Comparison of ENCODE assay signal across 1 cellular context in the genomic region with DNA sequence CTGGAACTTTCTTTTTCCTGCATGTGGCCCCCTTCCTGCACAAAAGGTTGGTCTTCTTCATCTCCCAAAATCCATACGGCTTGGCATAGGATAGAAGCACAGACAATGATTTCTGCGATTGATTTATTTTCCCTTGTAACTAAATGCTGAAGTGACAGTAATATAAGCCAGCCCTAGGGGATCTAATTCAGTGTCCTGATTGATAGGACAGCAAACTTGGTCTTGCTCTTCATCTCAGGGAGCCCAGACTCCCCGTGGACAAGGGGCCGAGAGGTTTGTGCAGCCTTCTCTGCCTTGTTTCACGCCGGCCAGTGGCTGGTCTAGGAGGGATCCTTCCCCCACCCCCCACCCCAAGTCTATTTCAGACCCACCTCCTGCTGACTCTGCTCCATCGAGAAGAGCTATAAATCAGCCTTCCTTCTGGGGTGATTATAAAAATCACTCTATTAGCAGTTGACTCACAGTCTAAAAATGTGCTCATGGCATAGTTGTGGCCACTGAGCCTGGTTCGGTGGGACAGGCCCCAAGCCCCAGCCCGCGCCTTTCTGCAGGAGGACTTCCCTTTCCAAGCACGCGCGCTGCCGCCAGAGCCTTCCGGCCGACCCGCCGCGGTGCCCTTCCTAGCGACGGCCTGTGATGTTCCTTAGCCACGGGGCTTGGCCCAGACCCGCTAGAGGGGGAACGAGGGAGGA.
TF ChIP-seq lines count a peak whose summit lies in the region.

No MANE protein-coding gene starts in this region.

TF ChIP-seq in SK-N-SH treated with all-trans-retinoic acid at 6 μM for 48 hours, 23 proteins besides CTCF, POLR2A, EP300 and RAD21 (continued from another document):
- TF ChIP-seq, protein P1, sequence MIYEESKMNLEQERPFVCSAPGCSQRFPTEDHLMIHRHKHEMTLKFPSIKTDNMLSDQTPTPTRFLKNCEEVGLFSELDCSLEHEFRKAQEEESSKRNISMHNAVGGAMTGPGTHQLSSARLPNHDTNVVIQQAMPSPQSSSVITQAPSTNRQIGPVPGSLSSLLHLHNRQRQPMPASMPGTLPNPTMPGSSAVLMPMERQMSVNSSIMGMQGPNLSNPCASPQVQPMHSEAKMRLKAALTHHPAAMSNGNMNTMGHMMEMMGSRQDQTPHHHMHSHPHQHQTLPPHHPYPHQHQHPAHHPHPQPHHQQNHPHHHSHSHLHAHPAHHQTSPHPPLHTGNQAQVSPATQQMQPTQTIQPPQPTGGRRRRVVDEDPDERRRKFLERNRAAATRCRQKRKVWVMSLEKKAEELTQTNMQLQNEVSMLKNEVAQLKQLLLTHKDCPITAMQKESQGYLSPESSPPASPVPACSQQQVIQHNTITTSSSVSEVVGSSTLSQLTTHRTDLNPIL (CRISPR knock-in tag; IDR thresholded peaks at IDR 0.05; ENCODE audit: low read depth), result no peak
- TF ChIP-seq, protein P2, sequence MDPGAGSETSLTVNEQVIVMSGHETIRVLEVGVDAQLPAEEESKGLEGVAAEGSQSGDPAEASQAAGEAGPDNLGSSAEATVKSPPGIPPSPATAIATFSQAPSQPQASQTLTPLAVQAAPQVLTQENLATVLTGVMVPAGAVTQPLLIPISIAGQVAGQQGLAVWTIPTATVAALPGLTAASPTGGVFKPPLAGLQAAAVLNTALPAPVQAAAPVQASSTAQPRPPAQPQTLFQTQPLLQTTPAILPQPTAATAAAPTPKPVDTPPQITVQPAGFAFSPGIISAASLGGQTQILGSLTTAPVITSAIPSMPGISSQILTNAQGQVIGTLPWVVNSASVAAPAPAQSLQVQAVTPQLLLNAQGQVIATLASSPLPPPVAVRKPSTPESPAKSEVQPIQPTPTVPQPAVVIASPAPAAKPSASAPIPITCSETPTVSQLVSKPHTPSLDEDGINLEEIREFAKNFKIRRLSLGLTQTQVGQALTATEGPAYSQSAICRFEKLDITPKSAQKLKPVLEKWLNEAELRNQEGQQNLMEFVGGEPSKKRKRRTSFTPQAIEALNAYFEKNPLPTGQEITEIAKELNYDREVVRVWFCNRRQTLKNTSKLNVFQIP (CRISPR knock-in tag; IDR thresholded peaks at IDR 0.05; ENCODE audit: borderline replicate concordance, low read depth), result no peak
- TF ChIP-seq BACH2 (CRISPR knock-in tag; IDR thresholded peaks at IDR 0.05; ENCODE audit: borderline replicate concordance) (no peak), GLIS3 (CRISPR knock-in tag; IDR thresholded peaks at IDR 0.05) (no peak), ZNF70 (CRISPR knock-in tag; IDR thresholded peaks at IDR 0.05) (no peak), PPARA (CRISPR knock-in tag; IDR thresholded peaks at IDR 0.05; ENCODE audit: borderline replicate concordance) (no peak), TCF4 (CRISPR knock-in tag; IDR thresholded peaks at IDR 0.05; ENCODE audit: borderline replicate concordance) (no peak), ISL1 (CRISPR knock-in tag; IDR thresholded peaks at IDR 0.05) (peak; percentile 65)
- TF ChIP-seq, protein P3, sequence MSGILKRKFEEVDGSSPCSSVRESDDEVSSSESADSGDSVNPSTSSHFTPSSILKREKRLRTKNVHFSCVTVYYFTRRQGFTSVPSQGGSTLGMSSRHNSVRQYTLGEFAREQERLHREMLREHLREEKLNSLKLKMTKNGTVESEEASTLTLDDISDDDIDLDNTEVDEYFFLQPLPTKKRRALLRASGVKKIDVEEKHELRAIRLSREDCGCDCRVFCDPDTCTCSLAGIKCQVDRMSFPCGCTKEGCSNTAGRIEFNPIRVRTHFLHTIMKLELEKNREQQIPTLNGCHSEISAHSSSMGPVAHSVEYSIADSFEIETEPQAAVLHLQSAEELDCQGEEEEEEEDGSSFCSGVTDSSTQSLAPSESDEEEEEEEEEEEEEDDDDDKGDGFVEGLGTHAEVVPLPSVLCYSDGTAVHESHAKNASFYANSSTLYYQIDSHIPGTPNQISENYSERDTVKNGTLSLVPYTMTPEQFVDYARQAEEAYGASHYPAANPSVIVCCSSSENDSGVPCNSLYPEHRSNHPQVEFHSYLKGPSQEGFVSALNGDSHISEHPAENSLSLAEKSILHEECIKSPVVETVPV (CRISPR knock-in tag; IDR thresholded peaks at IDR 0.05), result no peak
- TF ChIP-seq, protein P4, sequence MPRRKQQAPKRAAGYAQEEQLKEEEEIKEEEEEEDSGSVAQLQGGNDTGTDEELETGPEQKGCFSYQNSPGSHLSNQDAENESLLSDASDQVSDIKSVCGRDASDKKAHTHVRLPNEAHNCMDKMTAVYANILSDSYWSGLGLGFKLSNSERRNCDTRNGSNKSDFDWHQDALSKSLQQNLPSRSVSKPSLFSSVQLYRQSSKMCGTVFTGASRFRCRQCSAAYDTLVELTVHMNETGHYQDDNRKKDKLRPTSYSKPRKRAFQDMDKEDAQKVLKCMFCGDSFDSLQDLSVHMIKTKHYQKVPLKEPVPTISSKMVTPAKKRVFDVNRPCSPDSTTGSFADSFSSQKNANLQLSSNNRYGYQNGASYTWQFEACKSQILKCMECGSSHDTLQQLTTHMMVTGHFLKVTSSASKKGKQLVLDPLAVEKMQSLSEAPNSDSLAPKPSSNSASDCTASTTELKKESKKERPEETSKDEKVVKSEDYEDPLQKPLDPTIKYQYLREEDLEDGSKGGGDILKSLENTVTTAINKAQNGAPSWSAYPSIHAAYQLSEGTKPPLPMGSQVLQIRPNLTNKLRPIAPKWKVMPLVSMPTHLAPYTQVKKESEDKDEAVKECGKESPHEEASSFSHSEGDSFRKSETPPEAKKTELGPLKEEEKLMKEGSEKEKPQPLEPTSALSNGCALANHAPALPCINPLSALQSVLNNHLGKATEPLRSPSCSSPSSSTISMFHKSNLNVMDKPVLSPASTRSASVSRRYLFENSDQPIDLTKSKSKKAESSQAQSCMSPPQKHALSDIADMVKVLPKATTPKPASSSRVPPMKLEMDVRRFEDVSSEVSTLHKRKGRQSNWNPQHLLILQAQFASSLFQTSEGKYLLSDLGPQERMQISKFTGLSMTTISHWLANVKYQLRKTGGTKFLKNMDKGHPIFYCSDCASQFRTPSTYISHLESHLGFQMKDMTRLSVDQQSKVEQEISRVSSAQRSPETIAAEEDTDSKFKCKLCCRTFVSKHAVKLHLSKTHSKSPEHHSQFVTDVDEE (CRISPR knock-in tag; IDR thresholded peaks at IDR 0.05), result no peak
